8 cellular contexts compared by ENCODE assay signal in the genomic region with DNA sequence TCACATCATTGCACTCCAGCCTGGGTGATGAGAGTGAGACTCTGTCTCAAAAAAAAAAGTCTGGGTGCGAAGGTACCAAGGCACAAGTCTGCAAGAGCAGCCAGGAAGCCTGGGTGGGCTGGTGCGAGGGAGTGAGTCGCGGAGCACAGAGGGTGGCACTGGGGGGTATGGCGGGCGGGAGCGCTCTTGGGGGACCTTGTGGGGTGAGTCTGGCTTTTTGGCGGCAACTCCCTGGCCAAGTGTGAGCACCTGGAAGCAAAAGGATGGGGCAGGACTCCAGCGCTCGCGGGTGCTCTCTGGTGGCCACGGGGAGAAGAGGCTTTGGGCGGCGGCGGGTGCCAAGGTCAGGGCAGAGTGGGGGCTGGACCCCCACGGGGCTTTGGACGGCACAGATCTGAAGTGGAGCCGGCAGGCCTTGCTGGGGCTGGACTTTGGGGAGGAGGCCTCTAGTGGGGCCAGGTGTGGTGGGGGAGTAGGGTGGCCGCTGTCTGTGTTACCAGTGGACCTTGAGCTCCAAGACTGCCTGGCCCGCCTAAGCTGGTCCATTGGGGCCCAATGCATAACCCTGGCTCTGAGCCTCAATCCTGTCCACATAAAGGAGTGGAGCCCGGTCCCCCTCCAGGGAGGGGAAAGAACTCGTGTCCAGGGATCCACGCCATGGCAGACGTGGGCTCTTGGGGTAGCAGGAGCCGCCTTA. TPM values are rescaled to one million over a fixed set of nuclear protein-coding genes. Genes with fewer than 3 reads are reported as not detected.
DNase-seq lines count a peak whose midpoint lies in the region; ATAC-seq and TF ChIP-seq lines count a peak whose summit lies in the region.

No MANE protein-coding gene starts in this region.

- H3K36me3 ChIP-seq in RWPE2 (ENCODE audit: low read depth), result peaks cover 74% of the 10 kb centered on the region
- H3K36me3 ChIP-seq in heart left ventricle, result peaks cover 7 to 79% (median 72%) of the 10 kb centered on the region in 9 donors

- WGBS in heart left ventricle, 4 donors, result 28 to 37% (median 29%) methylated on average over 14 to 25 of the region's 25 CpGs

- H3K4me3 ChIP-seq in RWPE2 (ENCODE audit: severe bottlenecking) (no peak overlapping the region), heart left ventricle (peak overlapping the region in 1 of 12 donors; percentile 40)

- TF ChIP-seq CTCF in RWPE2 (IDR thresholded peaks at IDR 0.05; ENCODE audit: poor library complexity, severe bottlenecking), result peak; percentile 73
- TF ChIP-seq CTCF in heart left ventricle (IDR thresholded peaks at IDR 0.05), result peak; percentile 34 to 60 (median 46)

- TF ChIP-seq POLR2A in GM18951 (IDR thresholded peaks at IDR 0.05; ENCODE audit: extremely low read depth, insufficient read depth, insufficient read length) (peak; percentile 45), heart left ventricle (IDR thresholded peaks at IDR 0.05) (no peak)

- peak; percentile 26 for ATAC-seq in RWPE2 (ENCODE audit: low read depth)
- peak in 3 of 4 donors; percentile 8 to 37 (median 34) for ATAC-seq in heart left ventricle
- no peak for ATAC-seq in HG02840 (IDR thresholded peaks at IDR 0.05; ENCODE audit: low FRiP score, unreplicated experiment)
- no peak for ATAC-seq in HG03175 (IDR thresholded peaks at IDR 0.05; ENCODE audit: unreplicated experiment)

- DNase-seq in AG08395 (ENCODE audit: low spot score) (peak; percentile 41), RWPE2 (ENCODE audit: low spot score) (no peak), heart left ventricle (peak in 1 of 5 donors; percentile 71)
- peak; percentile 55 for DNase-seq in activated gamma-delta T cell treated with anti-CD3 and anti-CD28 coated beads, Interleukin-2, amount 50 U/mL, for 16 hours (ENCODE audit: low read depth)
- DNase-seq in stimulated activated CD4-positive, alpha-beta T cell treated with anti-CD3 and anti-CD28 coated beads, Interleukin-1b, Interleukin-23, amount 100 ng/mL, for 48 hours, result peak; percentile 70

- H3K9me3 ChIP-seq in RWPE2 (ENCODE audit: severe bottlenecking) (no peaks in the 10 kb centered on the region), heart left ventricle (no peaks in the 10 kb centered on the region)

- intact Hi-C loops in heart left ventricle (cut with DNase I), result loop anchor here in 7 of 10 donors (5.0 to 10.0 kb wide), 5 partner anchors 132 to 272 kb away; partner anchors contain the start of genes MRPL4 (in 2 of the 7), OLFM2 (in 2 of the 7) and TYK2 (in 1 of the 7)

- no peaks in the 10 kb centered on the region for H3K4me1 ChIP-seq in RWPE2 (ENCODE audit: insufficient read depth, poor library complexity, severe bottlenecking)
- H3K4me1 ChIP-seq in heart left ventricle, result peaks cover 0 to 37% (median 0%) of the 10 kb centered on the region in 12 donors

- no peaks in the 10 kb centered on the region for H3K27me3 ChIP-seq in RWPE2 (ENCODE audit: insufficient read depth, poor library complexity, severe bottlenecking)
- H3K27me3 ChIP-seq in heart left ventricle, result no peaks in the 10 kb centered on the region

- in situ Hi-C loops in GM18951 (cut with MboI; ENCODE audit: low sequenced_read_pairs, unreplicated experiment), result no loop called here

- peak overlapping the region; percentile 42 for H3K27ac ChIP-seq in RWPE2 (ENCODE audit: poor library complexity, severe bottlenecking)
- H3K27ac ChIP-seq in heart left ventricle, result peak overlapping the region in 1 of 12 donors; percentile 86

RNA-seq across cellular contexts. Expression of gene P2RY11, which starts 1.6 kb away (rescaled TPM):
- total RNA-seq in heart left ventricle, result 10 to 100 TPM in 1 of 9 donors, 1 to 10 TPM in 8; 3.1 to 11.7 (median 6.3) TPM
- polyA plus RNA-seq in heart left ventricle, result 1 to 10 TPM; 3.6 to 5.2 TPM

RNA-seq across cellular contexts. Expression of gene EIF3G, which starts 6.7 kb away (rescaled TPM):
- total RNA-seq in heart left ventricle, result 100 to 1,000 TPM; 148 to 302 (median 179) TPM
- 100 to 1,000 TPM; 124 to 233 TPM for polyA plus RNA-seq in heart left ventricle

RNA-seq across cellular contexts. Expression of gene PPAN, which starts 6.9 kb away (rescaled TPM):
- total RNA-seq in heart left ventricle, result 10 to 100 TPM; 16.3 to 24.9 (median 19.0) TPM
- 10 to 100 TPM; 34.4 to 41.4 TPM for polyA plus RNA-seq in heart left ventricle

RNA-seq across cellular contexts. Expression of gene ANGPTL6, which starts 10.6 kb away (rescaled TPM):
- total RNA-seq in heart left ventricle, result under 1 TPM in 1 of 9 donors, not detected in 8; 0.43 TPM
- under 1 TPM in 1 of 2 donors, not detected in 1; 0.19 TPM for polyA plus RNA-seq in heart left ventricle

RNA-seq across cellular contexts. Expression of gene SHFL, which starts 26.9 kb away (rescaled TPM):
- total RNA-seq in heart left ventricle, result 10 to 100 TPM in 4 of 9 donors, 1 to 10 TPM in 5; 6.3 to 29.0 (median 8.7) TPM
- polyA plus RNA-seq in heart left ventricle, result 10 to 100 TPM in 1 of 2 donors, 1 to 10 TPM in 1; 7.7 to 13.0 TPM

Comparison
In these comparisons a context has a peak if more than half of its experiments do, and no peak if none do; other contexts are left out.
1. ATAC-seq: peak in RWPE2 (single experiment) and heart left ventricle (3 of 4); none in HG02840 (single experiment) and HG03175 (single experiment).